1 cellular context compared by ENCODE assay signal in the genomic region with DNA sequence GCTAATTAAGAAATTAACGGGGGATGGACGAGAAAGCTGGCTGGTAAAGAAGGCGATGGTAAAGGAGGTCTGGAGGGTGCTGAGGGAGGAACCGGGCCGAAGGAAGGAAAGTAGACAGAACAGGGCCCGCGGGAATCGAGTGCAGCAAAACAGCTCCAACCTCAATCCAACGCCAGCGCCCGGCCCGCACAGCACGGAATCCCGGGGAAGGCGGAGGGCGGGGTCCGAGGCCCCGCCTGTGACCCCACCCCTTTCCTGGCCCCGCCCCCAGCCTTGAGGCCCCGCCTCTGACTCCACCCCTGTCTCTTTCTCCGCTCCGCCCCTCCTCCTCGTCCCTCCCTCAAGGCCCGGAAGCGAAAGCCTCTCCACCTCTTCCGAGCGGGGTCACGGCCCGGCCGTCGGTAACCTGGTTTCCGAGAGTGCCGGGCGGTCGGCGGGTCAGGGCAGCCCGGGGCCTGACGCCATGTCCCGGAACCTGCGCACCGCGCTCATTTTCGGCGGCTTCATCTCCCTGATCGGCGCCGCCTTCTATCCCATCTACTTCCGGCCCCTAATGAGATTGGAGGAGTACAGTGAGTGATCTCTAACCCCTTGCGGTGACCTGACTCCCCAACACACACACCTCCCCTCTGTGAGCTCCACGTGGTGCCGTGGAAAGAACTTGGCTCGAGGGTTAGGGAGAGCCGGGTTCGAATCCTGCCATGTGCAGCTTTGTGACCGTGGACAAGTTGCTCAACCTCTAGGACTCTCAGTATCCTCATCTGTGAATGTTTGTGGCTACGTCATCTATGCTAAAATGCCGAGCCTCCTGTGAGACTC.
TF ChIP-seq lines count a peak whose summit lies in the region.

A gene (plus strand): TSS at position 370 of the 819 bp plus-strand sequence. CDS start 94 bp downstream, at position 464.

TF ChIP-seq in HepG2, 621 proteins besides CTCF, POLR2A, EP300 and RAD21 (continued from another document and continues in another):
- TF ChIP-seq, protein P1, sequence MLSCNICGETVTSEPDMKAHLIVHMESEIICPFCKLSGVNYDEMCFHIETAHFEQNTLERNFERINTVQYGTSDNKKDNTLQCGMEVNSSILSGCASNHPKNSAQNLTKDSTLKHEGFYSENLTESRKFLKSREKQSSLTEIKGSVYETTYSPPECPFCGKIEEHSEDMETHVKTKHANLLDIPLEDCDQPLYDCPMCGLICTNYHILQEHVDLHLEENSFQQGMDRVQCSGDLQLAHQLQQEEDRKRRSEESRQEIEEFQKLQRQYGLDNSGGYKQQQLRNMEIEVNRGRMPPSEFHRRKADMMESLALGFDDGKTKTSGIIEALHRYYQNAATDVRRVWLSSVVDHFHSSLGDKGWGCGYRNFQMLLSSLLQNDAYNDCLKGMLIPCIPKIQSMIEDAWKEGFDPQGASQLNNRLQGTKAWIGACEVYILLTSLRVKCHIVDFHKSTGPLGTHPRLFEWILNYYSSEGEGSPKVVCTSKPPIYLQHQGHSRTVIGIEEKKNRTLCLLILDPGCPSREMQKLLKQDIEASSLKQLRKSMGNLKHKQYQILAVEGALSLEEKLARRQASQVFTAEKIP (CRISPR knock-in tag; IDR thresholded peaks at IDR 0.05; ENCODE audit: borderline replicate concordance) = no peak
- TF ChIP-seq ZNF839 (CRISPR knock-in tag; IDR thresholded peaks at IDR 0.05; ENCODE audit: borderline replicate concordance) (no peak), KLF16 (CRISPR knock-in tag; IDR thresholded peaks at IDR 0.05) (peak in 1 of 2 experiments; percentile 76; a peak in 2 of 4 replicates), ZZZ3 (CRISPR knock-in tag; IDR thresholded peaks at IDR 0.05; ENCODE audit: borderline replicate concordance) (no peak), ZMYM2 (CRISPR knock-in tag; IDR thresholded peaks at IDR 0.05) (peak; percentile 84), ZMYM4 (CRISPR knock-in tag; IDR thresholded peaks at IDR 0.05) (peak; percentile 93), MLLT10 (CRISPR knock-in tag; IDR thresholded peaks at IDR 0.05) (no peak), ZSCAN31 (CRISPR knock-in tag; IDR thresholded peaks at IDR 0.05; ENCODE audit: low read depth) (peak; percentile 65; the same call in 1 of the 2 replicates), ZNF713 (CRISPR knock-in tag; IDR thresholded peaks at IDR 0.05) (no peak), CAMTA2 (CRISPR knock-in tag; IDR thresholded peaks at IDR 0.05; ENCODE audit: borderline replicate concordance) (0 out of 2 replicates have a peak, but pooled peaks have one; percentile 12), MEIS2 (CRISPR knock-in tag; IDR thresholded peaks at IDR 0.05) (peak; percentile 76; the same call in 1 of the 2 replicates), FOXA3 (CRISPR knock-in tag; IDR thresholded peaks at IDR 0.05) (no peak; the same call in none of the 2 replicates), YEATS2 (CRISPR knock-in tag; IDR thresholded peaks at IDR 0.05; ENCODE audit: borderline replicate concordance) (no peak; the same call in 1 of the 2 replicates), KDM6A (CRISPR knock-in tag; IDR thresholded peaks at IDR 0.05; ENCODE audit: low read depth) (no peak), FOXP1 (IDR thresholded peaks at IDR 0.05) (no peak), FOXP1 (CRISPR knock-in tag; IDR thresholded peaks at IDR 0.05) (no peak), ZNF709 (CRISPR knock-in tag; IDR thresholded peaks at IDR 0.05) (no peak; the same call in 1 of the 2 replicates), ZBTB1 (CRISPR knock-in tag; IDR thresholded peaks at IDR 0.05; ENCODE audit: borderline replicate concordance) (no peak), ZFP82 (CRISPR knock-in tag; IDR thresholded peaks at IDR 0.05; ENCODE audit: borderline replicate concordance) (peak; percentile 80), SKI (IDR thresholded peaks at IDR 0.05; ENCODE audit: partially characterized antibody) (no peak), MAFG (CRISPR knock-in tag; IDR thresholded peaks at IDR 0.05) (no peak)
- TF ChIP-seq, protein P2, sequence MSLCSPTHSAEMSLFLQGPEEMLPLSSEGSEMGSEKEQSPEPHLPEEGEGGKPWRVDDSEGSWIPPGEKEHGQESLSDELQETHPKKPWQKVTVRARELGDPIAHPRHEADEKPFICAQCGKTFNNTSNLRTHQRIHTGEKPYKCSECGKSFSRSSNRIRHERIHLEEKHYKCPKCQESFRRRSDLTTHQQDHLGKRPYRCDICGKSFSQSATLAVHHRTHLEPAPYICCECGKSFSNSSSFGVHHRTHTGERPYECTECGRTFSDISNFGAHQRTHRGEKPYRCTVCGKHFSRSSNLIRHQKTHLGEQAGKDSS (CRISPR knock-in tag; IDR thresholded peaks at IDR 0.05; ENCODE audit: borderline replicate concordance, low read depth) = peak; percentile 35; the same call in 1 of the 2 replicates
- TF ChIP-seq, protein P3, sequence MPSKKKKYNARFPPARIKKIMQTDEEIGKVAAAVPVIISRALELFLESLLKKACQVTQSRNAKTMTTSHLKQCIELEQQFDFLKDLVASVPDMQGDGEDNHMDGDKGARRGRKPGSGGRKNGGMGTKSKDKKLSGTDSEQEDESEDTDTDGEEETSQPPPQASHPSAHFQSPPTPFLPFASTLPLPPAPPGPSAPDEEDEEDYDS (CRISPR knock-in tag; IDR thresholded peaks at IDR 0.05) = peak; percentile 47
- TF ChIP-seq, protein P4, sequence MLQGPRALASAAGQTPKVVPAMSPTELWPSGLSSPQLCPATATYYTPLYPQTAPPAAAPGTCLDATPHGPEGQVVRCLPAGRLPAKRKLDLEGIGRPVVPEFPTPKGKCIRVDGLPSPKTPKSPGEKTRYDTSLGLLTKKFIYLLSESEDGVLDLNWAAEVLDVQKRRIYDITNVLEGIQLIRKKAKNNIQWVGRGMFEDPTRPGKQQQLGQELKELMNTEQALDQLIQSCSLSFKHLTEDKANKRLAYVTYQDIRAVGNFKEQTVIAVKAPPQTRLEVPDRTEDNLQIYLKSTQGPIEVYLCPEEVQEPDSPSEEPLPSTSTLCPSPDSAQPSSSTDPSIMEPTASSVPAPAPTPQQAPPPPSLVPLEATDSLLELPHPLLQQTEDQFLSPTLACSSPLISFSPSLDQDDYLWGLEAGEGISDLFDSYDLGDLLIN (CRISPR knock-in tag; IDR thresholded peaks at IDR 0.05; ENCODE audit: borderline replicate concordance) = no peak
- TF ChIP-seq, protein P5, sequence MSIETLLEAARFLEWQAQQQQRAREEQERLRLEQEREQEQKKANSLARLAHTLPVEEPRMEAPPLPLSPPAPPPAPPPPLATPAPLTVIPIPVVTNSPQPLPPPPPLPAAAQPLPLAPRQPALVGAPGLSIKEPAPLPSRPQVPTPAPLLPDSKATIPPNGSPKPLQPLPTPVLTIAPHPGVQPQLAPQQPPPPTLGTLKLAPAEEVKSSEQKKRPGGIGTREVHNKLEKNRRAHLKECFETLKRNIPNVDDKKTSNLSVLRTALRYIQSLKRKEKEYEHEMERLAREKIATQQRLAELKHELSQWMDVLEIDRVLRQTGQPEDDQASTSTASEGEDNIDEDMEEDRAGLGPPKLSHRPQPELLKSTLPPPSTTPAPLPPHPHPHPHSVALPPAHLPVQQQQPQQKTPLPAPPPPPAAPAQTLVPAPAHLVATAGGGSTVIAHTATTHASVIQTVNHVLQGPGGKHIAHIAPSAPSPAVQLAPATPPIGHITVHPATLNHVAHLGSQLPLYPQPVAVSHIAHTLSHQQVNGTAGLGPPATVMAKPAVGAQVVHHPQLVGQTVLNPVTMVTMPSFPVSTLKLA (IDR thresholded peaks at IDR 0.05) = peak; percentile 72
- TF ChIP-seq, protein P6, sequence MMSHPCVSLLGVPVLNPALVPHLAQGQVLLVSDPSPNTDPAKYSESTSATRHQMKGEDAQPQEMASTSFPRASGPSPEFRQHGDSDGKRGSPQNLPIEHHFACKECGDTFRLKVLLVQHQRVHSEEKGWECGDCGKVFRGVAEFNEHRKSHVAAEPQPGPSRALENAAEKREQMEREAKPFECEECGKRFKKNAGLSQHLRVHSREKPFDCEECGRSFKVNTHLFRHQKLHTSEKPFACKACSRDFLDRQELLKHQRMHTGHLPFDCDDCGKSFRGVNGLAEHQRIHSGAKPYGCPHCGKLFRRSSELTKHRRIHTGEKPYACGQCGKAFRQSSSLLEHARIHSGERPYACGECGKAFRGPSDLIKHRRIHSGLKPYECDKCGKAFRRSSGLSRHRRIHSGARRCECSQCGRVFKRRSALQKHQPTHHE (CRISPR knock-in tag; IDR thresholded peaks at IDR 0.05; ENCODE audit: borderline replicate concordance) = peak; percentile 76; the same call in 1 of the 2 replicates
- TF ChIP-seq, protein P7, sequence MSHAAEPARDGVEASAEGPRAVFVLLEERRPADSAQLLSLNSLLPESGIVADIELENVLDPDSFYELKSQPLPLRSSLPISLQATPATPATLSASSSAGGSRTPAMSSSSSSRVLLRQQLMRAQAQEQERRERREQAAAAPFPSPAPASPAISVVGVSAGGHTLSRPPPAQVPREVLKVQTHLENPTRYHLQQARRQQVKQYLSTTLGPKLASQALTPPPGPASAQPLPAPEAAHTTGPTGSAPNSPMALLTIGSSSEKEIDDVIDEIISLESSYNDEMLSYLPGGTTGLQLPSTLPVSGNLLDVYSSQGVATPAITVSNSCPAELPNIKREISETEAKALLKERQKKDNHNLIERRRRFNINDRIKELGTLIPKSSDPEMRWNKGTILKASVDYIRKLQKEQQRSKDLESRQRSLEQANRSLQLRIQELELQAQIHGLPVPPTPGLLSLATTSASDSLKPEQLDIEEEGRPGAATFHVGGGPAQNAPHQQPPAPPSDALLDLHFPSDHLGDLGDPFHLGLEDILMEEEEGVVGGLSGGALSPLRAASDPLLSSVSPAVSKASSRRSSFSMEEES (CRISPR knock-in tag; IDR thresholded peaks at IDR 0.05) = no peak
- TF ChIP-seq, protein P8, sequence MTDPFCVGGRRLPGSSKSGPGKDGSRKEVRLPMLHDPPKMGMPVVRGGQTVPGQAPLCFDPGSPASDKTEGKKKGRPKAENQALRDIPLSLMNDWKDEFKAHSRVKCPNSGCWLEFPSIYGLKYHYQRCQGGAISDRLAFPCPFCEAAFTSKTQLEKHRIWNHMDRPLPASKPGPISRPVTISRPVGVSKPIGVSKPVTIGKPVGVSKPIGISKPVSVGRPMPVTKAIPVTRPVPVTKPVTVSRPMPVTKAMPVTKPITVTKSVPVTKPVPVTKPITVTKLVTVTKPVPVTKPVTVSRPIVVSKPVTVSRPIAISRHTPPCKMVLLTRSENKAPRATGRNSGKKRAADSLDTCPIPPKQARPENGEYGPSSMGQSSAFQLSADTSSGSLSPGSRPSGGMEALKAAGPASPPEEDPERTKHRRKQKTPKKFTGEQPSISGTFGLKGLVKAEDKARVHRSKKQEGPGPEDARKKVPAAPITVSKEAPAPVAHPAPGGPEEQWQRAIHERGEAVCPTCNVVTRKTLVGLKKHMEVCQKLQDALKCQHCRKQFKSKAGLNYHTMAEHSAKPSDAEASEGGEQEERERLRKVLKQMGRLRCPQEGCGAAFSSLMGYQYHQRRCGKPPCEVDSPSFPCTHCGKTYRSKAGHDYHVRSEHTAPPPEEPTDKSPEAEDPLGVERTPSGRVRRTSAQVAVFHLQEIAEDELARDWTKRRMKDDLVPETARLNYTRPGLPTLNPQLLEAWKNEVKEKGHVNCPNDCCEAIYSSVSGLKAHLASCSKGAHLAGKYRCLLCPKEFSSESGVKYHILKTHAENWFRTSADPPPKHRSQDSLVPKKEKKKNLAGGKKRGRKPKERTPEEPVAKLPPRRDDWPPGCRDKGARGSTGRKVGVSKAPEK (CRISPR knock-in tag; IDR thresholded peaks at IDR 0.05; ENCODE audit: borderline replicate concordance) = no peak
- TF ChIP-seq, protein P9, sequence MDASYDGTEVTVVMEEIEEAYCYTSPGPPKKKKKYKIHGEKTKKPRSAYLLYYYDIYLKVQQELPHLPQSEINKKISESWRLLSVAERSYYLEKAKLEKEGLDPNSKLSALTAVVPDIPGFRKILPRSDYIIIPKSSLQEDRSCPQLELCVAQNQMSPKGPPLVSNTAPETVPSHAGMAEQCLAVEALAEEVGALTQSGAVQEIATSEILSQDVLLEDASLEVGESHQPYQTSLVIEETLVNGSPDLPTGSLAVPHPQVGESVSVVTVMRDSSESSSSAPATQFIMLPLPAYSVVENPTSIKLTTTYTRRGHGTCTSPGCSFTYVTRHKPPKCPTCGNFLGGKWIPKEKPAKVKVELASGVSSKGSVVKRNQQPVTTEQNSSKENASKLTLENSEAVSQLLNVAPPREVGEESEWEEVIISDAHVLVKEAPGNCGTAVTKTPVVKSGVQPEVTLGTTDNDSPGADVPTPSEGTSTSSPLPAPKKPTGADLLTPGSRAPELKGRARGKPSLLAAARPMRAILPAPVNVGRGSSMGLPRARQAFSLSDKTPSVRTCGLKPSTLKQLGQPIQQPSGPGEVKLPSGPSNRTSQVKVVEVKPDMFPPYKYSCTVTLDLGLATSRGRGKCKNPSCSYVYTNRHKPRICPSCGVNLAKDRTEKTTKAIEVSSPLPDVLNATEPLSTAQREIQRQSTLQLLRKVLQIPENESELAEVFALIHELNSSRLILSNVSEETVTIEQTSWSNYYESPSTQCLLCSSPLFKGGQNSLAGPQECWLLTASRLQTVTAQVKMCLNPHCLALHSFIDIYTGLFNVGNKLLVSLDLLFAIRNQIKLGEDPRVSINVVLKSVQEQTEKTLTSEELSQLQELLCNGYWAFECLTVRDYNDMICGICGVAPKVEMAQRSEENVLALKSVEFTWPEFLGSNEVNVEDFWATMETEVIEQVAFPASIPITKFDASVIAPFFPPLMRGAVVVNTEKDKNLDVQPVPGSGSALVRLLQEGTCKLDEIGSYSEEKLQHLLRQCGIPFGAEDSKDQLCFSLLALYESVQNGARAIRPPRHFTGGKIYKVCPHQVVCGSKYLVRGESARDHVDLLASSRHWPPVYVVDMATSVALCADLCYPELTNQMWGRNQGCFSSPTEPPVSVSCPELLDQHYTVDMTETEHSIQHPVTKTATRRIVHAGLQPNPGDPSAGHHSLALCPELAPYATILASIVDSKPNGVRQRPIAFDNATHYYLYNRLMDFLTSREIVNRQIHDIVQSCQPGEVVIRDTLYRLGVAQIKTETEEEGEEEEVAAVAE (CRISPR knock-in tag; IDR thresholded peaks at IDR 0.05; ENCODE audit: borderline replicate concordance) = no peak
- TF ChIP-seq, protein P10, sequence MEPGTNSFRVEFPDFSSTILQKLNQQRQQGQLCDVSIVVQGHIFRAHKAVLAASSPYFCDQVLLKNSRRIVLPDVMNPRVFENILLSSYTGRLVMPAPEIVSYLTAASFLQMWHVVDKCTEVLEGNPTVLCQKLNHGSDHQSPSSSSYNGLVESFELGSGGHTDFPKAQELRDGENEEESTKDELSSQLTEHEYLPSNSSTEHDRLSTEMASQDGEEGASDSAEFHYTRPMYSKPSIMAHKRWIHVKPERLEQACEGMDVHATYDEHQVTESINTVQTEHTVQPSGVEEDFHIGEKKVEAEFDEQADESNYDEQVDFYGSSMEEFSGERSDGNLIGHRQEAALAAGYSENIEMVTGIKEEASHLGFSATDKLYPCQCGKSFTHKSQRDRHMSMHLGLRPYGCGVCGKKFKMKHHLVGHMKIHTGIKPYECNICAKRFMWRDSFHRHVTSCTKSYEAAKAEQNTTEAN (CRISPR knock-in tag; conservative IDR thresholded peaks at IDR 0.05) = peak; percentile 43; the same call in 1 of the 2 replicates
